Comparison of ENCODE assay signal across 9 cellular contexts in genomic region chr14:76268013-76268376, GRCh38.
A peak's percentile ranks its signal among the peaks of the same experiment; 100 is the strongest.
DNase-seq lines count a peak whose midpoint lies in the region; ATAC-seq and TF ChIP-seq lines count a peak whose summit lies in the region.
"Had no signal": no experiment of that assay in that cellular context is flagged by ENCODE, and none has a peak within 500 bp of the region (broad histone marks: within the 10 kb centered on the region; RNA-seq: fewer than 3 reads in every experiment).

No MANE protein-coding gene starts in this region.

- no peaks in the 10 kb centered on the region for H3K36me3 ChIP-seq in adipocyte (ENCODE audit: control insufficient read depth, insufficient read depth, low read length, severe bottlenecking)

- H3K9me3 Mint-ChIP-seq in CD14-positive monocyte: peaks cover 0 to 5% (median 3%) of the 10 kb centered on the region in 7 donors
- H3K9me3 Mint-ChIP-seq: activated T-cell treated with anti-CD3 and anti-CD28 coated beads, Interleukin-2, amount 50 U/mL, for 24 hours had no signal

- no peak overlapping the region for H3K27ac Mint-ChIP-seq in CD14-positive monocyte
- H3K27ac Mint-ChIP-seq: activated T-cell treated with anti-CD3 and anti-CD28 coated beads, Interleukin-2, amount 50 U/mL, for 24 hours had no signal

- H3K36me3 Mint-ChIP-seq in CD14-positive monocyte: no peaks in the 10 kb centered on the region

- no peak overlapping the region for H3K27ac ChIP-seq in right cardiac atrium (ENCODE audit: low read length)

- intact Hi-C loops in CD14-positive monocyte (cut with micrococcal nuclease): no loop called here
- intact Hi-C loops in right cardiac atrium (cut with DNase I): no loop called here
- intact Hi-C loops in sciatic nerve (cut with DNase I): no loop called here

- H3K9me3 ChIP-seq in adipocyte (ENCODE audit: control insufficient read depth, low read length): no peaks in the 10 kb centered on the region
- H3K9me3 ChIP-seq in right cardiac atrium (ENCODE audit: control insufficient read depth, low read length): no peaks in the 10 kb centered on the region

- H3K27me3 Mint-ChIP-seq in CD14-positive monocyte (ENCODE audit: low read depth in 3 of 3): peaks cover 7 to 34% (median 27%) of the 10 kb centered on the region in 3 donors

- 11% methylated on average over 11 of the region's 11 CpGs for WGBS in right cardiac atrium

- TF ChIP-seq CTCF in CD14-positive monocyte (IDR thresholded peaks at IDR 0.05): no peak

- peak overlapping the region; percentile 77 for H3K9ac ChIP-seq in adipocyte (ENCODE audit: low read length)

- ATAC-seq in right cardiac atrium (peak; percentile 27 to 60), sciatic nerve (peak; percentile 28), HG03175 (IDR thresholded peaks at IDR 0.05; ENCODE audit: unreplicated experiment) (no peak), GM19452 (IDR thresholded peaks at IDR 0.05; ENCODE audit: unreplicated experiment) (no peak)

- H3K27me3 ChIP-seq in adipocyte (replicated peaks; ENCODE audit: control insufficient read depth, insufficient read depth, low read length): peaks cover 23% of the 10 kb centered on the region
- H3K27me3 ChIP-seq in right cardiac atrium (ENCODE audit: control insufficient read depth, insufficient read depth): no peaks in the 10 kb centered on the region

- peaks cover 8% of the 10 kb centered on the region for H3K4me1 ChIP-seq in adipocyte (ENCODE audit: control insufficient read depth, insufficient read depth, low read length)
- H3K4me1 ChIP-seq in right cardiac atrium (ENCODE audit: control insufficient read depth, insufficient read depth, low read length): no peaks in the 10 kb centered on the region

- no peak for DNase-seq in CD14-positive monocyte (ENCODE audit: low spot score)
- DNase-seq in adipocyte (ENCODE audit: low read depth): no peak
- DNase-seq in right cardiac atrium: no peak
- no peak for DNase-seq in sciatic nerve (ENCODE audit: low spot score)
- DNase-seq in activated naive CD4-positive, alpha-beta T cell treated with anti-CD3 and anti-CD28 coated beads, Interleukin-2, amount 50 U/mL, for 16 hours: no peak
- no peak for DNase-seq in NCI-H446 (lab: John Stamatoyannopoulos, UW)

- peak overlapping the region; percentile 73 to 87 for H3K4me3 Mint-ChIP-seq in CD14-positive monocyte
- H3K4me3 Mint-ChIP-seq: activated T-cell treated with anti-CD3 and anti-CD28 coated beads, Interleukin-2, amount 50 U/mL, for 24 hours had no signal

- peaks cover 8% of the 10 kb centered on the region for H3K4me1 Mint-ChIP-seq in CD14-positive monocyte

- H3K4me3 ChIP-seq in adipocyte (ENCODE audit: low read length) (peak overlapping the region; percentile 86), right cardiac atrium (ENCODE audit: low read length) (peak overlapping the region; percentile 60)

Comparison
In these comparisons a context has a peak if more than half of its experiments do, and no peak if none do; other contexts are left out.
1. ATAC-seq: peak in right cardiac atrium (2 of 2) and sciatic nerve (single experiment); none in HG03175 (single experiment) and GM19452 (single experiment).